ENCODE assay signal across 18 cellular contexts in the genomic region with DNA sequence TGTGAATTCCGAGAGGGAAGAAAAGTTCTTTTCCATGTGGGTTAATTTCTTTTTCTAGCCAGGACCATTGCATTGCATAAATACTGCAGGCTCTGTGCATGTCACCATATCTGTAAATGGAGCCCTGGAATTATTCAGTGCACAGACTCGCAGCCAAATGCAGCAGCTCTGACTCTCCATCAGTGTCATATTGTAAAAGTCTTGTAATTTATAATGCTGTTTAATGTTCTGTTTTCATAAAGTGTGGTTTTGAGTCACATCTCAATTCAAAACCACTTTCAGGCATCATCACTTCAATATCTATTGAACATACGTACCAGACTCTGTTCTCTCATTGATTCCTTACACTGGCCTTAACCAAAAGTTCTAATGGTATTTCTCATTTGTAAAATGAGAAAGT.
DNase-seq lines count a peak whose midpoint lies in the region; ATAC-seq and TF ChIP-seq lines count a peak whose summit lies in the region.
"Had no signal": no experiment of that assay in that cellular context is flagged by ENCODE, and none has a peak within 500 bp of the region (broad histone marks: within the 10 kb centered on the region; RNA-seq: fewer than 3 reads in every experiment).

No MANE protein-coding gene starts in this region.

- H4K20me1 ChIP-seq in mammary epithelial cell (ENCODE audit: insufficient read depth, low read length): no peaks in the 10 kb centered on the region
- no peaks in the 10 kb centered on the region for H4K20me1 ChIP-seq in SK-N-SH (ENCODE audit: insufficient read depth)

- H2AFZ ChIP-seq in mammary epithelial cell (ENCODE audit: low read depth, low read length): no peak overlapping the region
- H2AFZ ChIP-seq in SK-N-SH (ENCODE audit: low read depth): peak overlapping the region; percentile 88
- H2AFZ ChIP-seq: parathyroid adenoma had no signal

- H3K4me2 ChIP-seq in mammary epithelial cell (ENCODE audit: insufficient read depth, low read depth, low read length): no peak overlapping the region
- H3K4me2 ChIP-seq in SK-N-SH: peak overlapping the region; percentile 56

- H3K36me3 ChIP-seq in mammary epithelial cell (ENCODE audit: insufficient read depth, low read length) (no peaks in the 10 kb centered on the region), SK-N-SH (replicated peaks in 1 of 2; ENCODE audit: control insufficient read depth in 1 of 2, insufficient read depth in 2 of 2, low read length in 1 of 2) (no peaks in the 10 kb centered on the region)
- H3K36me3 ChIP-seq: cardiac muscle cell, left lung, vagina had no signal

- WGBS in mammary epithelial cell (ENCODE audit: low coverage, missing lambda C conversion rate): 86% methylated on average over 3 of the region's 3 CpGs
- 8% methylated on average over 3 of the region's 3 CpGs for WGBS in SK-N-SH (ENCODE audit: low lambda C conversion rate)

- TF ChIP-seq RAD21 in SK-N-SH (IDR thresholded peaks at IDR 0.05; ENCODE audit: low read length): no peak

- in situ Hi-C loops in mammary epithelial cell (cut with MboI; ENCODE audit: low sequenced_read_pairs in 2 of 2): no loop called here

- no peak overlapping the region for H3K4me3 Mint-ChIP-seq in MCF 10A (ENCODE audit: unreplicated experiment)
- H3K4me3 Mint-ChIP-seq: activated CD4-positive, alpha-beta memory T cell treated with anti-CD3 and anti-CD28 coated beads for 36 hours had no signal

- H3F3A ChIP-seq in SK-N-SH (replicated peaks; ENCODE audit: insufficient read depth): peaks cover 11% of the 10 kb centered on the region

- H3K4me3 ChIP-seq in mammary epithelial cell (replicated peaks in 1 of 3; ENCODE audit: insufficient read depth in 1 of 3, low read depth in 2 of 3, low read length in 3 of 3): no peak overlapping the region
- H3K4me3 ChIP-seq in SK-N-SH (ENCODE audit: low read depth in 2 of 2, low read length in 1 of 2): peak overlapping the region in 1 of 2 experiments; percentile 32; a peak in 1 of 4 replicates
- H3K4me3 ChIP-seq in fibroblast of mammary gland (ENCODE audit: control insufficient read depth, low read depth, low read length): no peak overlapping the region
- H3K4me3 ChIP-seq in coronary artery: no peak overlapping the region
- H3K4me3 ChIP-seq: cardiac muscle cell, left lung, vagina had no signal

- TF ChIP-seq EP300 in SK-N-SH (IDR thresholded peaks at IDR 0.05; ENCODE audit: borderline replicate concordance in 1 of 2, low read depth in 1 of 2, low read length in 1 of 2): peak in 1 of 2 experiments; percentile 51; a peak in 1 of 4 replicates

- no peak overlapping the region for H3K9ac ChIP-seq in mammary epithelial cell (ENCODE audit: insufficient read depth, low read length)
- H3K9ac ChIP-seq in SK-N-SH: peak overlapping the region; percentile 24; the same call in 1 of the 2 replicates
- H3K9ac ChIP-seq: parathyroid adenoma had no signal

- no peaks in the 10 kb centered on the region for H3K79me2 ChIP-seq in mammary epithelial cell (ENCODE audit: insufficient read depth, low read length)
- H3K79me2 ChIP-seq in SK-N-SH (ENCODE audit: insufficient read depth): no peaks in the 10 kb centered on the region
- H3K79me2 ChIP-seq: parathyroid adenoma had no signal

- H3K9me2 ChIP-seq in SK-N-SH: no peaks in the 10 kb centered on the region

- no peaks in the 10 kb centered on the region for H3K4me1 ChIP-seq in mammary epithelial cell (ENCODE audit: insufficient read depth, low read length)
- no peaks in the 10 kb centered on the region for H3K4me1 ChIP-seq in SK-N-SH (ENCODE audit: control insufficient read depth in 1 of 2, insufficient read depth in 2 of 2, low read depth in 1 of 2, low read length in 1 of 2)
- H3K4me1 ChIP-seq: left lung, parathyroid adenoma, vagina had no signal

- CTCF ChIA-PET in mammary epithelial cell (lab: Charles Lee; ENCODE audit: low non-redundant PET) (no interaction called here), MCF 10A (lab: Yijun Ruan, JAX) (no interaction called here), SK-N-SH (lab: Yijun Ruan, JAX) (no interaction called here)

- no peak overlapping the region for H3K27ac ChIP-seq in mammary epithelial cell (ENCODE audit: insufficient read depth, low read depth, low read length)
- peak overlapping the region in 1 of 2 experiments; percentile 63; a peak in 2 of 4 replicates for H3K27ac ChIP-seq in SK-N-SH (ENCODE audit: low read depth in 2 of 2, low read length in 1 of 2)
- no peak overlapping the region for H3K27ac ChIP-seq in coronary artery
- H3K27ac ChIP-seq: cardiac muscle cell, left lung, parathyroid adenoma, vagina had no signal

- POLR2A ChIA-PET in MCF 10A (lab: Yijun Ruan, JAX): interaction anchor here (0.7 kb wide), 1 partner anchor 447 kb away, joined by 4 read pairs; no protein-coding TSS in a partner anchor
- POLR2A ChIA-PET in SK-N-SH (lab: Yijun Ruan, JAX): no interaction called here

- H3K9me3 ChIP-seq in mammary epithelial cell (replicated peaks; ENCODE audit: insufficient read depth, low read length): peaks cover 4% of the 10 kb centered on the region
- H3K9me3 ChIP-seq in SK-N-SH: no peaks in the 10 kb centered on the region
- H3K9me3 ChIP-seq: vagina had no signal

- peaks cover 9% of the 10 kb centered on the region for H3K9me3 Mint-ChIP-seq in MCF 10A (ENCODE audit: unreplicated experiment)

- H3K27ac Mint-ChIP-seq in MCF 10A (ENCODE audit: low read depth, unreplicated experiment): no peak overlapping the region
- H3K27ac Mint-ChIP-seq: activated CD4-positive, alpha-beta memory T cell treated with anti-CD3 and anti-CD28 coated beads for 36 hours had no signal

- intact Hi-C loops in mammary epithelial cell (cut with micrococcal nuclease): no loop called here
- intact Hi-C loops in MCF 10A (cut with micrococcal nuclease): no loop called here
- intact Hi-C loops in left ventricle myocardium superior (cut with micrococcal nuclease): no loop called here

- DNase-seq in mammary epithelial cell (peak; percentile 5), MCF 10A (ENCODE audit: unreplicated experiment) (no peak), SK-N-SH (no peak), fibroblast of mammary gland (ENCODE audit: low read depth) (peak; percentile 65), left ventricle myocardium superior (no peak), GM20000 (ENCODE audit: low spot score) (no peak), coronary artery (ENCODE audit: low spot score) (no peak)
- DNase-seq: activated CD4-positive, alpha-beta memory T cell treated with anti-CD3 and anti-CD28 coated beads for 36 hours; activated effector memory CD4-positive, alpha-beta T cell treated with anti-CD3 and anti-CD28 coated beads, Interleukin-2, amount 50 U/mL, for 16 hours; effector CD8-positive, alpha-beta T cell; left lung; NCI-H187 treated with DMSO at 0.1 percent for 48 hours; NCI-H510A; stimulated activated naive CD4-positive, alpha-beta T cell treated with Interleukin-2 at 50 U/mL for 16 hours had no signal

- H3K36me3 Mint-ChIP-seq in MCF 10A (ENCODE audit: insufficient read depth, unreplicated experiment): no peaks in the 10 kb centered on the region

- H3K4me1 Mint-ChIP-seq in MCF 10A (ENCODE audit: insufficient read depth, unreplicated experiment): no peaks in the 10 kb centered on the region

- dilution Hi-C loops in mammary epithelial cell (cut with HindIII; ENCODE audit: low sequenced_read_pairs): no loop called here

- BruUV-seq in mammary epithelial cell (replicated peaks; lab: Mats Ljungman, UMichigan): no TSS peak
- no TSS peak for BruUV-seq in MCF 10A (replicated peaks; lab: Mats Ljungman, UMichigan)

- no peaks in the 10 kb centered on the region for H3K27me3 Mint-ChIP-seq in MCF 10A (ENCODE audit: insufficient read depth, unreplicated experiment)

- no peak for TF ChIP-seq CTCF in mammary epithelial cell (conservative IDR thresholded peaks at IDR 0.05 in 1 of 2, IDR thresholded peaks at IDR 0.05 in 1 of 2; ENCODE audit: extremely low read depth in 1 of 2, insufficient read depth in 1 of 2, low read depth in 1 of 2, low read length in 2 of 2)
- no peak for TF ChIP-seq CTCF in MCF 10A (IDR thresholded peaks at IDR 0.05; ENCODE audit: unreplicated experiment)
- TF ChIP-seq CTCF in SK-N-SH (IDR thresholded peaks at IDR 0.05): no peak
- no peak for TF ChIP-seq CTCF in fibroblast of mammary gland (conservative IDR thresholded peaks at IDR 0.05; ENCODE audit: control insufficient read depth, insufficient read depth, low read depth, low read length)
- TF ChIP-seq CTCF in GM20000 (IDR thresholded peaks at IDR 0.05; ENCODE audit: extremely low read depth, missing control alignments): no peak
- no peak for TF ChIP-seq CTCF in coronary artery (IDR thresholded peaks at IDR 0.05)

- ATAC-seq in HG03342 (IDR thresholded peaks at IDR 0.05; ENCODE audit: unreplicated experiment) (no peak), left ventricle myocardium superior (no peak)
- ATAC-seq: left lung had no signal

- H3K27me3 ChIP-seq in mammary epithelial cell (ENCODE audit: insufficient read depth, low read length) (no peaks in the 10 kb centered on the region), SK-N-SH (ENCODE audit: insufficient read depth) (no peaks in the 10 kb centered on the region)
- H3K27me3 ChIP-seq: cardiac muscle cell, left lung, vagina had no signal

TF ChIP-seq in SK-N-SH, 30 proteins besides CTCF, POLR2A, EP300 and RAD21:
- peak; percentile 39; the same call in 1 of the 2 replicates for TF ChIP-seq POLR2AphosphoS5 (IDR thresholded peaks at IDR 0.05; ENCODE audit: low read depth, low read length)
- TF ChIP-seq NFIC (IDR thresholded peaks at IDR 0.05; ENCODE audit: borderline replicate concordance): peak; percentile 49; the same call in 1 of the 2 replicates
- TF ChIP-seq TEAD4 (IDR thresholded peaks at IDR 0.05; ENCODE audit: borderline replicate concordance, insufficient read depth): 0 out of 2 replicates have a peak, but pooled peaks have one; percentile 27
- TF ChIP-seq TCF12 (IDR thresholded peaks at IDR 0.05): peak; percentile 73
- TF ChIP-seq FOXJ3 (CRISPR knock-in tag; IDR thresholded peaks at IDR 0.05): no peak
- peak; percentile 93 for TF ChIP-seq PBX3 (IDR thresholded peaks at IDR 0.05)
- TF ChIP-seq SIN3A (IDR thresholded peaks at IDR 0.05; ENCODE audit: borderline replicate concordance, low read depth, low read length): no peak
- peak; percentile 63 for TF ChIP-seq JUND (IDR thresholded peaks at IDR 0.05)

Comparison
In these comparisons a context has a peak if more than half of its experiments do, and no peak if none do; other contexts are left out.
1. DNase-seq: peak in mammary epithelial cell (single experiment) and fibroblast of mammary gland (single experiment); none in MCF 10A (single experiment), SK-N-SH (single experiment), left ventricle myocardium superior (single experiment), GM20000 (single experiment) and coronary artery (single experiment).